ENCODE assay signal across 8 cellular contexts in the genomic region with DNA sequence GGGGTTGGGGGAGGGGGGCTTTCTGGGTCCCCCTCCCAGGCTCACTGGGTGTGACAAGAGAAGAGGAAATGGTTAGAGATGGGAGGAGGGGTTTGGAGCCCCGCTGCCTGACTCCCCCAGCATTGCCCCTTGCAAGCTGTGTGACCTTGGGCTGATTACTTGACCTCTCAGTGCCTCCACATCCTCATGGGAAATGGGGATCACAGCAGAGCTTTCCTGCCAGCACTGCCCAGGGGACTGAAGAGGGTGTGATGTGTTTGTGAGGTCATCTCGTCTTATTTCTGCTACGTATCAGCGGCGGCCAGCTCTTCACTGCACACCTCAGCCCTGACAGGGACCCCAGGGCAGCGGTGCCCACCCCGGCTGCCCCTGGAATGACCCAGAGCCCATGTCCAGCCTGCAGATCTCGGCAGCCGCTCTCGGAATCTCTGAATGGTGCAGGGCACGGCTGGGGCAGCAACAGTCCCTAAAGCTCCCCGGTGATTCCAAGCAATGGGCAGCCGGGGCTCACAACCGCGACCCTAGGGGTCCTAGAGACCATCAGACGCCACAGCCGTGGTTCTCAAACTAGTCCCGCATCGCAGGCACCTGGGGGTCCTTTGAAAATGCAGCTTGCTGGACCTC. TPM values are rescaled to one million over a fixed set of nuclear protein-coding genes. Genes with fewer than 3 reads are reported as not detected.
DNase-seq lines count a peak whose midpoint lies in the region; ATAC-seq, FAIRE-seq and TF ChIP-seq lines count a peak whose summit lies in the region.

No MANE protein-coding gene starts in this region.

- no peaks in the 10 kb centered on the region for H3K9me3 Mint-ChIP-seq in T-helper 2 cell treated with Interferon-gamma antibody and Interleukin-4, amounts not matched to agents 5 μg/mL and 100 μg/mL, for 36 hours

- FAIRE-seq in keratinocyte (lab: Jason Lieb, UNC): no peak

- peaks cover 31% of the 10 kb centered on the region for H3K27me3 ChIP-seq in keratinocyte (ENCODE audit: control insufficient read depth, extremely low read depth, insufficient read depth, low read length)
- H3K27me3 ChIP-seq in skeletal muscle satellite cell (ENCODE audit: control insufficient read depth, insufficient read depth, low read length): peaks cover 16% of the 10 kb centered on the region

- H3K27me3 Mint-ChIP-seq in T-helper 2 cell treated with Interferon-gamma antibody and Interleukin-4, amounts not matched to agents 5 μg/mL and 100 μg/mL, for 36 hours (ENCODE audit: low read depth): peaks cover 61% of the 10 kb centered on the region

- dilution Hi-C loops in keratinocyte (cut with MboI; ENCODE audit: extremely low pct_ligation_motif_present, low sequenced_read_pairs): no loop called here

- no peaks in the 10 kb centered on the region for H3K9me1 ChIP-seq in keratinocyte (ENCODE audit: control insufficient read depth, extremely low read depth, insufficient read depth, low read length)

- H3K4me2 ChIP-seq in keratinocyte (ENCODE audit: control insufficient read depth, extremely low read depth, insufficient read depth, low read depth, low read length) (peak overlapping the region; percentile 83), skeletal muscle satellite cell (ENCODE audit: low read length) (peak overlapping the region; percentile 97)

- peak overlapping the region; percentile 59 for H2AFZ ChIP-seq in keratinocyte (ENCODE audit: control insufficient read depth, low read length)

- CTCF ChIA-PET in HEK293 (lab: Yijun Ruan, JAX): interaction anchor here (0.5 to 4.0 kb wide), 27 partner anchors 11 to 459 kb away, joined by 3 to 89 read pairs (median 4); partner anchors contain the start of gene CCDC8

- ATAC-seq in HG03565 (IDR thresholded peaks at IDR 0.05; ENCODE audit: unreplicated experiment): no peak

- POLR2A ChIA-PET in HEK293 (lab: Yijun Ruan, JAX): interaction anchor here (0.5 kb wide), 1 partner anchor 51 kb away, joined by 3 read pairs; no protein-coding TSS in a partner anchor

- H4K20me1 ChIP-seq in keratinocyte (ENCODE audit: control insufficient read depth, extremely low read depth, insufficient read depth, low read length): no peaks in the 10 kb centered on the region

- DNase-seq in caudate nucleus (lab: John Stamatoyannopoulos, UW) (no peak), keratinocyte (ENCODE audit: low read depth, low spot score) (no peak), cerebellar nuclear complex (lab: John Stamatoyannopoulos, UW) (no peak), NCI-H524 treated with DMSO at 0.1 percent for 48 hours (lab: John Stamatoyannopoulos, UW) (no peak)
- no peak for DNase-seq in T-helper 2 cell treated with Interferon-gamma antibody and Interleukin-4, amounts not matched to agents 5 μg/mL and 100 μg/mL, for 36 hours (ENCODE audit: low spot score)

- H3K9me3 ChIP-seq in HEK293 (ENCODE audit: control insufficient read depth, insufficient read depth, low read depth, low read length) (no peaks in the 10 kb centered on the region), keratinocyte (ENCODE audit: control insufficient read depth, low read depth, low read length) (no peaks in the 10 kb centered on the region), skeletal muscle satellite cell (replicated peaks; ENCODE audit: low read length) (no peaks in the 10 kb centered on the region)

- no peak for TF ChIP-seq CTCF in HEK293 (tag by site-specific recombination; IDR thresholded peaks at IDR 0.05)
- no peak for TF ChIP-seq CTCF in keratinocyte (optimal IDR thresholded peaks at IDR 0.05 in 1 of 3, IDR thresholded peaks at IDR 0.05 in 1 of 3, conservative IDR thresholded peaks at IDR 0.05 in 1 of 3; ENCODE audit: extremely low read depth in 1 of 3, insufficient read depth in 2 of 3, low read length in 3 of 3)

- H3K4me3 Mint-ChIP-seq in T-helper 2 cell treated with Interferon-gamma antibody and Interleukin-4, amounts not matched to agents 5 μg/mL and 100 μg/mL, for 36 hours: no peak overlapping the region

- H3K36me3 Mint-ChIP-seq in T-helper 2 cell treated with Interferon-gamma antibody and Interleukin-4, amounts not matched to agents 5 μg/mL and 100 μg/mL, for 36 hours (ENCODE audit: low read depth): no peaks in the 10 kb centered on the region

- peak overlapping the region; percentile 11 for H3K4me3 ChIP-seq in HEK293 (ENCODE audit: low read depth, low read length)
- H3K4me3 ChIP-seq in keratinocyte (ENCODE audit: control insufficient read depth in 2 of 3, extremely low read depth in 1 of 3, insufficient read depth in 2 of 3, low read depth in 1 of 3, low read length in 3 of 3): peak overlapping the region in 1 of 3 experiments; percentile 15
- H3K4me3 ChIP-seq in skeletal muscle satellite cell (ENCODE audit: low read length): peak overlapping the region; percentile 69

- no peaks in the 10 kb centered on the region for H3K36me3 ChIP-seq in HEK293 (ENCODE audit: control insufficient read depth in 2 of 2, insufficient read depth in 1 of 2, low read length in 2 of 2)
- H3K36me3 ChIP-seq in keratinocyte (ENCODE audit: control insufficient read depth in 2 of 2, extremely low read depth in 1 of 2, insufficient read depth in 2 of 2, low read length in 2 of 2): no peaks in the 10 kb centered on the region
- H3K36me3 ChIP-seq in skeletal muscle satellite cell (ENCODE audit: insufficient read depth, low read length): no peaks in the 10 kb centered on the region

- H3K4me1 ChIP-seq in HEK293 (ENCODE audit: control insufficient read depth, insufficient read depth, low read length): peaks cover 5% of the 10 kb centered on the region; the same call in 1 of the 2 replicates
- H3K4me1 ChIP-seq in keratinocyte (ENCODE audit: control insufficient read depth, extremely low read depth, insufficient read depth, low read length): peaks cover 6% of the 10 kb centered on the region
- H3K4me1 ChIP-seq in skeletal muscle satellite cell (ENCODE audit: control insufficient read depth, insufficient read depth, low read length): peaks cover 24% of the 10 kb centered on the region

- no peak overlapping the region for H3K27ac ChIP-seq in HEK293 (ENCODE audit: extremely low read depth, low read depth, low read length)
- H3K27ac ChIP-seq in caudate nucleus (ENCODE audit: low read depth, low read length): peak overlapping the region; percentile 2
- no peak overlapping the region for H3K27ac ChIP-seq in keratinocyte (ENCODE audit: control insufficient read depth, insufficient read depth, low read length)

- no peaks in the 10 kb centered on the region for H3K79me2 ChIP-seq in keratinocyte (ENCODE audit: control insufficient read depth, insufficient read depth, low read length)

- peaks cover 5% of the 10 kb centered on the region for H3K4me1 Mint-ChIP-seq in T-helper 2 cell treated with Interferon-gamma antibody and Interleukin-4, amounts not matched to agents 5 μg/mL and 100 μg/mL, for 36 hours (ENCODE audit: low read depth)

- peak overlapping the region; percentile 23 for H3K9ac ChIP-seq in keratinocyte (ENCODE audit: control insufficient read depth, extremely low read depth, insufficient read depth, low read length)
- peak overlapping the region; percentile 58 for H3K9ac ChIP-seq in skeletal muscle satellite cell (ENCODE audit: low read depth, low read length)

- H3K27ac Mint-ChIP-seq in T-helper 2 cell treated with Interferon-gamma antibody and Interleukin-4, amounts not matched to agents 5 μg/mL and 100 μg/mL, for 36 hours: no peak overlapping the region

TF ChIP-seq in HEK293, 187 proteins besides CTCF, POLR2A, EP300 and RAD21:
- TF ChIP-seq ZSCAN16 (tag by site-specific recombination; IDR thresholded peaks at IDR 0.05): no peak
- no peak for TF ChIP-seq ZNF433 (tag by site-specific recombination; IDR thresholded peaks at IDR 0.05; ENCODE audit: low read depth)
- TF ChIP-seq ZBTB21 (tag by site-specific recombination; IDR thresholded peaks at IDR 0.05): no peak
- TF ChIP-seq ZNF768 (tag by site-specific recombination; IDR thresholded peaks at IDR 0.05): 0 out of 2 replicates have a peak, but pooled peaks have one; percentile 9

RNA-seq across cellular contexts. Expression of gene PNMA8B, which starts 8.4 kb away (rescaled TPM):
- 0.01 TPM in 1 of 3 replicates, not detected in the others for polyA plus RNA-seq in keratinocyte
- not detected for polyA plus RNA-seq in keratinocyte (2011; ENCODE audit: low read depth)
- polyA plus RNA-seq in keratinocyte (2011; cell fraction: cytosol; rRNA removed): not detected in 2 replicates
- 0.03 TPM in 1 of 2 replicates, not detected in the other for polyA plus RNA-seq in keratinocyte (2011; cell fraction: nucleus; rRNA removed)
- polyA plus RNA-seq in keratinocyte (2012; ENCODE audit: low replicate concordance): 0.03 and 0.04 TPM in 2 replicates
- polyA minus RNA-seq in keratinocyte: 0.07 TPM in 1 of 3 replicates, not detected in the others
- not detected for polyA minus RNA-seq in keratinocyte (2011; cell fraction: cytosol; rRNA and poly(A)+ RNA removed)
- not detected in 2 replicates for polyA minus RNA-seq in keratinocyte (2011; cell fraction: nucleus; rRNA and poly(A)+ RNA removed)
- total RNA-seq in skeletal muscle satellite cell (2012; rRNA removed): 0.22 and 0.76 TPM in 2 replicates

RNA-seq across cellular contexts. Expression of gene PNMA8A, which starts 15.9 kb away (rescaled TPM):
- 0.16 to 0.28 TPM (median 0.24 TPM) in 3 replicates for polyA plus RNA-seq in keratinocyte
- polyA plus RNA-seq in keratinocyte (2011; ENCODE audit: low read depth): 0.84 TPM
- polyA plus RNA-seq in keratinocyte (2011; cell fraction: cytosol; rRNA removed): 0.21 TPM in 2 replicates
- 0.23 and 0.24 TPM in 2 replicates for polyA plus RNA-seq in keratinocyte (2011; cell fraction: nucleus; rRNA removed)
- 0.19 and 1.0 TPM in 2 replicates for polyA plus RNA-seq in keratinocyte (2012; ENCODE audit: low replicate concordance)
- polyA minus RNA-seq in keratinocyte: 0.38 to 1.4 TPM in 2 of 3 replicates, not detected in the other
- polyA minus RNA-seq in keratinocyte (2011; cell fraction: cytosol; rRNA and poly(A)+ RNA removed): not detected
- not detected in 2 replicates for polyA minus RNA-seq in keratinocyte (2011; cell fraction: nucleus; rRNA and poly(A)+ RNA removed)
- 1.5 and 5.3 TPM in 2 replicates for total RNA-seq in skeletal muscle satellite cell (2012; rRNA removed)

RNA-seq across cellular contexts. Expression of gene PNMA8C, which starts 58.6 kb away (rescaled TPM):
- polyA plus RNA-seq in keratinocyte: not detected in 3 replicates
- polyA plus RNA-seq in keratinocyte (2011; ENCODE audit: low read depth): not detected
- not detected in 2 replicates for polyA plus RNA-seq in keratinocyte (2011; cell fraction: cytosol; rRNA removed)
- polyA plus RNA-seq in keratinocyte (2011; cell fraction: nucleus; rRNA removed): not detected in 2 replicates
- polyA plus RNA-seq in keratinocyte (2012; ENCODE audit: low replicate concordance): not detected in 2 replicates
- not detected in 3 replicates for polyA minus RNA-seq in keratinocyte
- polyA minus RNA-seq in keratinocyte (2011; cell fraction: cytosol; rRNA and poly(A)+ RNA removed): not detected
- polyA minus RNA-seq in keratinocyte (2011; cell fraction: nucleus; rRNA and poly(A)+ RNA removed): not detected in 2 replicates
- total RNA-seq in skeletal muscle satellite cell (2012; rRNA removed): under 0.01 TPM in 1 of 2 replicates, not detected in the other
